In the genomic region with DNA sequence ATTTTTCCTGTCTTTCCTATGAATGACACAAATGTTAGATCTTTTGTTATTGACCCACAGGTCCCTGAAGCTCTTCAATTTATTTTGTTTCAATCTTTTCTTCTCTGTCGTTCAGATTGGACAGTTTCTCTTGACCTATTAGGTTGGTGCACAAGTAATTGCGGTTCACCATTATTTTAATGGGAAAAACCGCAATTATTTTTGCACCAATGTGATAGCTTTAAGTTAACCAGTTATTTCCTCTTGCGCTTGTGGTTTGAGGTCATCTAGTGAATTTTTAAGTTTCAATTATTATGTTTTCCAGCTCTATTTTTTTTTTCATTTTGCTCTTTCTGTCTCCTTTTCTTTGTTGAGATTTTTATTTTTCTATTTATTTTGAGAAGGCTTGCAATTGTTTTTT, we compare ENCODE assay signal across 1 cellular context.
TF ChIP-seq lines count a peak whose summit lies in the region.

No MANE protein-coding gene starts in this region.

TF ChIP-seq in HepG2, 621 proteins besides CTCF, POLR2A, EP300 and RAD21 (continued from another document):
- TF ChIP-seq, protein P1, sequence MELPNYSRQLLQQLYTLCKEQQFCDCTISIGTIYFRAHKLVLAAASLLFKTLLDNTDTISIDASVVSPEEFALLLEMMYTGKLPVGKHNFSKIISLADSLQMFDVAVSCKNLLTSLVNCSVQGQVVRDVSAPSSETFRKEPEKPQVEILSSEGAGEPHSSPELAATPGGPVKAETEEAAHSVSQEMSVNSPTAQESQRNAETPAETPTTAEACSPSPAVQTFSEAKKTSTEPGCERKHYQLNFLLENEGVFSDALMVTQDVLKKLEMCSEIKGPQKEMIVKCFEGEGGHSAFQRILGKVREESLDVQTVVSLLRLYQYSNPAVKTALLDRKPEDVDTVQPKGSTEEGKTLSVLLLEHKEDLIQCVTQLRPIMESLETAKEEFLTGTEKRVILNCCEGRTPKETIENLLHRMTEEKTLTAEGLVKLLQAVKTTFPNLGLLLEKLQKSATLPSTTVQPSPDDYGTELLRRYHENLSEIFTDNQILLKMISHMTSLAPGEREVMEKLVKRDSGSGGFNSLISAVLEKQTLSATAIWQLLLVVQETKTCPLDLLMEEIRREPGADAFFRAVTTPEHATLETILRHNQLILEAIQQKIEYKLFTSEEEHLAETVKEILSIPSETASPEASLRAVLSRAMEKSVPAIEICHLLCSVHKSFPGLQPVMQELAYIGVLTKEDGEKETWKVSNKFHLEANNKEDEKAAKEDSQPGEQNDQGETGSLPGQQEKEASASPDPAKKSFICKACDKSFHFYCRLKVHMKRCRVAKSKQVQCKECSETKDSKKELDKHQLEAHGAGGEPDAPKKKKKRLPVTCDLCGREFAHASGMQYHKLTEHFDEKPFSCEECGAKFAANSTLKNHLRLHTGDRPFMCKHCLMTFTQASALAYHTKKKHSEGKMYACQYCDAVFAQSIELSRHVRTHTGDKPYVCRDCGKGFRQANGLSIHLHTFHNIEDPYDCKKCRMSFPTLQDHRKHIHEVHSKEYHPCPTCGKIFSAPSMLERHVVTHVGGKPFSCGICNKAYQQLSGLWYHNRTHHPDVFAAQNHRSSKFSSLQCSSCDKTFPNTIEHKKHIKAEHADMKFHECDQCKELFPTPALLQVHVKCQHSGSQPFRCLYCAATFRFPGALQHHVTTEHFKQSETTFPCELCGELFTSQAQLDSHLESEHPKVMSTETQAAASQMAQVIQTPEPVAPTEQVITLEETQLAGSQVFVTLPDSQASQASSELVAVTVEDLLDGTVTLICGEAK (IDR thresholded peaks at IDR 0.05) = peak; percentile 90
- TF ChIP-seq, protein P1 (CRISPR knock-in tag; IDR thresholded peaks at IDR 0.05) = no peak
TF ChIP-seq in HepG2: peak in this region for 1.
